Comparison of ENCODE assay signal across 7 cellular contexts in the genomic region with DNA sequence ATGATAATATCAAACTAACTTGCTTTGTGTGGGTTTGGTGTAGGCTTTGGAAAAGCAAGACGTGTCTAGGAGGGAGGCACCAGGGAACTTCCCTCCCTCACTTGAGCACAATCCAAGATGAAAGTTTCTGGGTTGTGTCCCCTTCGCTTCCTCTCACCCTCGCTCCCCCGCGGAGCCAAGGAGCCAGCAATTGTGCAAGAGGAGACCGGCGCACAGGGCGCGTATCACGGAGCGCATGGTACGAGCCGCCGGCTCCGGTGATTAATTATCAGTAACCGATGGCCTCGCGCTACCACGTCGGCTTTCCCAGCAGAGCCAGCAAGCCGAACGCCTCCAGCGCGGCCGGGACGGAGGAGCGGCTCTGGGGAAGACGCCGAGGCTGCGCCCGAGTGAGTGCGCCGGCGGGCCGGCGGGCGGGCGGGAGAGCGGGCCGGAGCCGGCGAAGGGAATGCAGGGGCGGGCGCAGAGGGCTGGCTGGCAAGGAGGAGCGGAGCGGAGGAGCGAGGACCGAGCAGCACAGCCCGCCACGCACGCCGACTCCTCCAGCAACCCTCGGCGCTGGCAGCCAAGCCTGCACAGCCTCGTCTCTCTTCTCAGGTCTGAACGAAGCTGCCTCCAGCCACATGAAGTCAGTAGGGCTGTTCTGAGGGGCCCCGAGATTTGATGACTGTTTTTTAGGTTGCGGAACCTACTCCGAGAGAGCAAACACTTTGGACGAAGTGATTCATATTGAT.
DNase-seq lines count a peak whose midpoint lies in the region; ATAC-seq and TF ChIP-seq lines count a peak whose summit lies in the region.

No MANE protein-coding gene starts in this region.

- CTCF ChIA-PET in mammary epithelial cell (lab: Charles Lee; ENCODE audit: low non-redundant PET): no interaction called here

- H3K4me3 ChIP-seq in mammary epithelial cell (replicated peaks in 1 of 3; ENCODE audit: insufficient read depth in 1 of 3, low read depth in 2 of 3, low read length in 3 of 3) (peak overlapping the region; percentile 51 to 68 (median 56)), skeletal muscle cell (ENCODE audit: low read depth, low read length) (peak overlapping the region; percentile 59)

- H3K9me3 ChIP-seq in mammary epithelial cell (replicated peaks; ENCODE audit: insufficient read depth, low read length): no peaks in the 10 kb centered on the region

- dilution Hi-C loops in mammary epithelial cell (cut with HindIII; ENCODE audit: low sequenced_read_pairs): no loop called here

- TF ChIP-seq CTCF in mammary epithelial cell (conservative IDR thresholded peaks at IDR 0.05 in 1 of 2, IDR thresholded peaks at IDR 0.05 in 1 of 2; ENCODE audit: extremely low read depth in 1 of 2, insufficient read depth in 1 of 2, low read depth in 1 of 2, low read length in 2 of 2): no peak

- H3K79me2 ChIP-seq in mammary epithelial cell (ENCODE audit: insufficient read depth, low read length): no peaks in the 10 kb centered on the region

- DNase-seq in NCI-H2171 (lab: John Stamatoyannopoulos, UW): peak; percentile 54
- DNase-seq in mammary epithelial cell: peak; percentile 71
- DNase-seq in iPS-NIHi11 (ENCODE audit: low spot score): peak; percentile 72
- DNase-seq in skeletal muscle cell (ENCODE audit: low read depth): peak; percentile 69
- DNase-seq in stimulated activated CD4-positive, alpha-beta T cell treated with anti-CD3 and anti-CD28 coated beads, Interleukin-12 subunit alpha, Interleukin-12 subunit beta, amount 100 ng/mL, for 4 hours: no peak

- intact Hi-C loops in mammary epithelial cell (cut with micrococcal nuclease): loop anchor here (1.0 to 10.0 kb wide), 5 partner anchors 132 to 854 kb away; no protein-coding TSS in a partner anchor

- no TSS peak for BruUV-seq in mammary epithelial cell (replicated peaks; lab: Mats Ljungman, UMichigan)

- no peaks in the 10 kb centered on the region for H4K20me1 ChIP-seq in mammary epithelial cell (ENCODE audit: insufficient read depth, low read length)

- in situ Hi-C loops in mammary epithelial cell (cut with MboI; ENCODE audit: low sequenced_read_pairs in 2 of 2): no loop called here

- H3K4me2 ChIP-seq in mammary epithelial cell (ENCODE audit: insufficient read depth, low read depth, low read length): peak overlapping the region; percentile 99

- no peaks in the 10 kb centered on the region for H3K36me3 ChIP-seq in mammary epithelial cell (ENCODE audit: insufficient read depth, low read length)

- peak; percentile 43 for ATAC-seq in GM19463 (IDR thresholded peaks at IDR 0.05; ENCODE audit: unreplicated experiment)
- ATAC-seq in HG02623 (IDR thresholded peaks at IDR 0.05; ENCODE audit: unreplicated experiment): no peak

- no peak overlapping the region for H3K27ac ChIP-seq in mammary epithelial cell (ENCODE audit: insufficient read depth, low read depth, low read length)

- H3K9ac ChIP-seq in mammary epithelial cell (ENCODE audit: insufficient read depth, low read length): peak overlapping the region; percentile 50

- peak overlapping the region; percentile 97 for H2AFZ ChIP-seq in mammary epithelial cell (ENCODE audit: low read depth, low read length)

- peaks cover 9% of the 10 kb centered on the region for H3K4me1 ChIP-seq in mammary epithelial cell (ENCODE audit: insufficient read depth, low read length)

- WGBS in mammary epithelial cell (ENCODE audit: low coverage, missing lambda C conversion rate): 3% methylated on average over 23 of the region's 60 CpGs

- peaks cover 8% of the 10 kb centered on the region for H3K27me3 ChIP-seq in mammary epithelial cell (ENCODE audit: insufficient read depth, low read length)
